16 cellular contexts compared by ENCODE assay signal in the genomic region with DNA sequence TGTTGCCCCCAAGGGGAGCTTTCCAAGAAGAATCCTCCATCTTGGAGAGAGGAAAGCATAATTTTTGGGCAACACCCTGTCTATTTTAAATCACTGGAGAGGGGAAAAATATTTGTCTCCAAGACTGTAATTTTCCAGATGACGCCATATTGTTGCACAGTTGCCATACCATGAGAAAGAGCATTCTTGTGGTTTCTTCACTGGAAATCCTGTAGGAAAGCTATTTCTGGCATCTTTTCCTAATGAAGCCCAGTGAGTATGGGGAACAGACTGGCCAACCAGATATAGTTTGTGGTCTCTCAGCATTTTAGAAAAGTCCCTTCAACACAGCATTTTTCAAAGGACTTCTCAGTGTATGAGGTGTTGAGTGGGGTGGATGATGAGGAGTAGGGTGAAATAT.
DNase-seq lines count a peak whose midpoint lies in the region; ATAC-seq, FAIRE-seq and TF ChIP-seq lines count a peak whose summit lies in the region.
"Had no signal": no experiment of that assay in that cellular context is flagged by ENCODE, and none has a peak within 500 bp of the region (broad histone marks: within the 10 kb centered on the region; RNA-seq: fewer than 3 reads in every experiment).

No MANE protein-coding gene starts in this region.

- no peaks in the 10 kb centered on the region for H4K20me1 ChIP-seq in keratinocyte (ENCODE audit: control insufficient read depth, extremely low read depth, insufficient read depth, low read length)

- H3K4me3 ChIP-seq in AG09309 (ENCODE audit: control insufficient read depth, low read depth, low read length), result no peak overlapping the region
- H3K4me3 ChIP-seq in bronchial epithelial cell (ENCODE audit: low read depth, low read length), result no peak overlapping the region
- no peak overlapping the region for H3K4me3 ChIP-seq in keratinocyte (ENCODE audit: control insufficient read depth in 2 of 3, extremely low read depth in 1 of 3, insufficient read depth in 2 of 3, low read depth in 1 of 3, low read length in 3 of 3)
- H3K4me3 ChIP-seq: upper lobe of right lung had no signal

- H3K79me2 ChIP-seq in keratinocyte (ENCODE audit: control insufficient read depth, insufficient read depth, low read length), result no peaks in the 10 kb centered on the region

- TF ChIP-seq CTCF in AG09309 (IDR thresholded peaks at IDR 0.05; ENCODE audit: control insufficient read depth, insufficient read depth, low read depth, low read length, missing control alignments) (no peak), bronchial epithelial cell (IDR thresholded peaks at IDR 0.05; ENCODE audit: insufficient read depth, low read length, severe bottlenecking) (no peak), keratinocyte (optimal IDR thresholded peaks at IDR 0.05 in 1 of 3, IDR thresholded peaks at IDR 0.05 in 1 of 3, conservative IDR thresholded peaks at IDR 0.05 in 1 of 3; ENCODE audit: extremely low read depth in 1 of 3, insufficient read depth in 2 of 3, low read length in 3 of 3) (no peak)

- no peaks in the 10 kb centered on the region for H3K27me3 ChIP-seq in bronchial epithelial cell (ENCODE audit: control insufficient read depth, insufficient read depth, low read length)
- H3K27me3 ChIP-seq in keratinocyte (ENCODE audit: control insufficient read depth, extremely low read depth, insufficient read depth, low read length), result no peaks in the 10 kb centered on the region
- H3K27me3 ChIP-seq: upper lobe of right lung had no signal

- no peak overlapping the region for H3K4me2 ChIP-seq in keratinocyte (ENCODE audit: control insufficient read depth, extremely low read depth, insufficient read depth, low read depth, low read length)

- no peak overlapping the region for H3K27ac ChIP-seq in keratinocyte (ENCODE audit: control insufficient read depth, insufficient read depth, low read length)
- H3K27ac ChIP-seq: upper lobe of right lung had no signal

- H3K27ac Mint-ChIP-seq in T-helper 17 cell, result no peak overlapping the region
- H3K27ac Mint-ChIP-seq: stimulated activated effector memory CD8-positive, alpha-beta T cell treated with anti-CD3 and anti-CD28 coated beads, Interleukin-12 subunit alpha, Interleukin-12 subunit beta, amount 100 ng/mL, for 72 hours; WTC11 had no signal

- H3K36me3 Mint-ChIP-seq in T-helper 17 cell (ENCODE audit: low read depth), result no peaks in the 10 kb centered on the region
- H3K36me3 Mint-ChIP-seq: stimulated activated effector memory CD8-positive, alpha-beta T cell treated with anti-CD3 and anti-CD28 coated beads, Interleukin-12 subunit alpha, Interleukin-12 subunit beta, amount 100 ng/mL, for 72 hours had no signal

- peak; percentile 93 for FAIRE-seq in HTR-8/SVneo (lab: Jason Lieb, UNC)
- FAIRE-seq in bronchial epithelial cell (lab: Jason Lieb, UNC), result no peak
- no peak for FAIRE-seq in keratinocyte (lab: Jason Lieb, UNC)

- no peak overlapping the region for H3K4me3 Mint-ChIP-seq in T-helper 17 cell
- H3K4me3 Mint-ChIP-seq: stimulated activated effector memory CD8-positive, alpha-beta T cell treated with anti-CD3 and anti-CD28 coated beads, Interleukin-12 subunit alpha, Interleukin-12 subunit beta, amount 100 ng/mL, for 72 hours; WTC11 had no signal

- peaks cover 13% of the 10 kb centered on the region for H3K4me1 Mint-ChIP-seq in T-helper 17 cell
- H3K4me1 Mint-ChIP-seq: WTC11 had no signal

- peaks cover 7% of the 10 kb centered on the region for H3K27me3 Mint-ChIP-seq in T-helper 17 cell

- H3K9me1 ChIP-seq in keratinocyte (ENCODE audit: control insufficient read depth, extremely low read depth, insufficient read depth, low read length), result no peaks in the 10 kb centered on the region

- H3K36me3 ChIP-seq in bronchial epithelial cell (ENCODE audit: control insufficient read depth, insufficient read depth, low read length), result no peaks in the 10 kb centered on the region
- no peaks in the 10 kb centered on the region for H3K36me3 ChIP-seq in keratinocyte (ENCODE audit: control insufficient read depth in 2 of 2, extremely low read depth in 1 of 2, insufficient read depth in 2 of 2, low read length in 2 of 2)
- H3K36me3 ChIP-seq: upper lobe of right lung had no signal

- ATAC-seq in GM21528 (IDR thresholded peaks at IDR 0.05; ENCODE audit: low FRiP score, unreplicated experiment) (no peak), T-helper 17 cell (no peak), GM21786 (IDR thresholded peaks at IDR 0.05; ENCODE audit: unreplicated experiment) (no peak)
- ATAC-seq: PC-3; stimulated activated effector memory CD8-positive, alpha-beta T cell treated with anti-CD3 and anti-CD28 coated beads, Interleukin-12 subunit alpha, Interleukin-12 subunit beta, amount 100 ng/mL, for 72 hours; upper lobe of right lung; WTC11 had no signal

- H2AFZ ChIP-seq in keratinocyte (ENCODE audit: control insufficient read depth, low read length), result peak overlapping the region; percentile 12

- DNase-seq in AG09309 (ENCODE audit: low read depth), result peak; percentile 59
- DNase-seq in HTR-8/SVneo (ENCODE audit: insufficient read length, low spot score), result peak; percentile 60
- DNase-seq in bronchial epithelial cell (ENCODE audit: low read depth), result peak; percentile 20
- DNase-seq in keratinocyte (ENCODE audit: low read depth, low spot score), result no peak
- DNase-seq in T-helper 17 cell, result no peak
- no peak for DNase-seq in HK-2 (ENCODE audit: unreplicated experiment)
- DNase-seq: ACHN; activated naive CD4-positive, alpha-beta T cell; NCI-H2029; NCI-H524; PC-3; upper lobe of right lung had no signal

- peaks cover 8% of the 10 kb centered on the region for H3K4me1 ChIP-seq in keratinocyte (ENCODE audit: control insufficient read depth, extremely low read depth, insufficient read depth, low read length)
- H3K4me1 ChIP-seq: upper lobe of right lung had no signal

- H3K9me3 ChIP-seq in keratinocyte (ENCODE audit: control insufficient read depth, low read depth, low read length) (no peaks in the 10 kb centered on the region), T-helper 17 cell (ENCODE audit: control insufficient read depth, low read length, poor library complexity, severe bottlenecking) (no peaks in the 10 kb centered on the region)
- H3K9me3 ChIP-seq: upper lobe of right lung had no signal

- no peak overlapping the region for H3K9ac ChIP-seq in keratinocyte (ENCODE audit: control insufficient read depth, extremely low read depth, insufficient read depth, low read length)

- dilution Hi-C loops in keratinocyte (cut with MboI; ENCODE audit: extremely low pct_ligation_motif_present, low sequenced_read_pairs), result no loop called here

Comparison
In these comparisons a context has a peak if more than half of its experiments do, and no peak if none do; other contexts are left out.
1. DNase-seq: peak in AG09309 (single experiment), HTR-8/SVneo (single experiment) and bronchial epithelial cell (single experiment); none in keratinocyte (single experiment), T-helper 17 cell (0 of 3) and HK-2 (single experiment).